ENCODE assay signal across 8 cellular contexts in the genomic region with DNA sequence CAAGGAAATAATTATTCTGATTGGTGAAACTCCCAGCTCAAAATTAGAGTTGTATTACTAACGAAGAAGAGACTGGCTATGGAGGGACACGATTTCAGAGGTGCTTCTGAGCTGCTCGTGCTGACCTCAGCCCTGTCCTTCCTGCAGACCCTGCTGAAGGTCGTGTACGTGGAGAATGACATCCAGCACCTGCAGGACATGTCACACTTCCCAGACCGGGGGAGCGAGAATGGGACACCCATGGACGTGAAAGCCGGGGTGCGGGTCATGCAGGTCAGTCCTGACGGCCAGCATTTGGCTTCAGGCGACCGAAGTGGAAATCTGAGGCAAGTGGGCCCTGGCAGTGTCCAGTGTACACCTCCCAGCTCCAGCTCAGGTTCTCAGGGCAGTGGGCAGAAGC. TPM values are rescaled to one million over a fixed set of nuclear protein-coding genes. Genes with fewer than 3 reads are reported as not detected.
"Had no signal": no experiment of that assay in that cellular context is flagged by ENCODE, and none has a peak within 500 bp of the region (broad histone marks: within the 10 kb centered on the region; RNA-seq: fewer than 3 reads in every experiment).

No MANE protein-coding gene starts in this region.

- ATAC-seq: HepG2, K562 had no signal

- H3K9me3 Mint-ChIP-seq: IgD-negative memory B cell had no signal

- DNase-seq: IMR-90, KBM-7 had no signal

- H3K27me3 Mint-ChIP-seq: IgD-negative memory B cell had no signal

- H3K27ac ChIP-seq: HL-60 had no signal

- H3K4me3 Mint-ChIP-seq: IgD-negative memory B cell had no signal

RNA-seq across cellular contexts. Expression of gene OVOL3, which starts 28.0 kb away (rescaled TPM):
- total RNA-seq: HepG2, HT-29, HT1080, IMR-90, K562 had no signal
